In the genomic region with DNA sequence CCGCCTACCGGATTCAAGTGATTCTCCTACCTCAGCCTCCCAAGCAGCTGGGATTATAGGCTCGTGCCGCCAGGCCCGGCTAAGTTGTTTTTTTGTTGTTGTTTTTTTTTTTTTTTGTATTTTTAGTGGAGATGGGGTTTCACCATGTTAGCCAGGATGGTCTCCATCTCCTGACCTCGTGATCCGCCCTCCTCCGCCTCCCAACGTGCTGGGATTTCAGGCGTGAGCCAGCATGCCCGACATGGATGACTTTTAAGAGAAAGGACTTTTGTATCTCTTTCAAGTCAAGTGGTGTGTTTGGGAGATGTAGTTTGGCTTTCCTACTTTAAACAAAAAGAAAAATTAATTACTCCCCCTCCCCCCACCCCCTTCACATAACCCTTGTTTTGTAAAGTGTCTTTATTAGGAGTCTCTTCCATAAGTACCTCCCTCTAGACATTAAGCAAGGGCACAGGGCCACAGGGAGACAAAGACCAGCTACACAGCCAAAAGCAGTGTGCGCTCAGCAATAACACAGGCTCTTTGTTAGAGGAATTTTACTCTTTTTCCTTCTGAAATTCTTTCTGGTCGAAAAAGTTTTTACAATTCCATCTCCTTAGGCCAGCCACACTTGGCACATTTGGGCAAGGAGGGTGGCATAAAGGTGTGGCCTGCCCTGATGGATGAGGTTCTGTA, we compare ENCODE assay signal across 17 cellular contexts. TPM values are rescaled to one million over a fixed set of nuclear protein-coding genes. Genes with fewer than 3 reads are reported as not detected.
DNase-seq lines count a peak whose midpoint lies in the region; ATAC-seq and TF ChIP-seq lines count a peak whose summit lies in the region.
"Had no signal": no experiment of that assay in that cellular context is flagged by ENCODE, and none has a peak within 500 bp of the region (broad histone marks: within the 10 kb centered on the region; RNA-seq: fewer than 3 reads in every experiment).

No MANE protein-coding gene starts in this region.

- H3K4me3 ChIP-seq in A673 (ENCODE audit: low read depth, low read length, poor library complexity, severe bottlenecking) (no peak overlapping the region), muscle layer of colon (ENCODE audit: low read depth in 1 of 2, low read length in 2 of 2) (no peak overlapping the region)
- H3K4me3 ChIP-seq: vagina had no signal

- intact Hi-C loops in A673 (cut with micrococcal nuclease; ENCODE audit: unreplicated experiment) = loop anchor here (2.0 kb wide), 1 partner anchor 30 kb away; no protein-coding TSS in a partner anchor

- H3K27ac Mint-ChIP-seq in chondrocyte (ENCODE audit: unreplicated experiment) = peak overlapping the region; percentile 0
- H3K27ac Mint-ChIP-seq in stimulated activated memory B cell treated with anti-CD40 and anti-IgM and Interleukin-4, amounts not matched to agents 10 μg/mL and 1 μg/mL and 100 μg/mL, for 72 hours = no peak overlapping the region
- H3K27ac Mint-ChIP-seq: activated CD8-positive, alpha-beta T cell treated with anti-CD3 and anti-CD28 coated beads, Interleukin-2, amount 10 ng/mL, durations not matched to agents 7 days and 5 days; naive B cell had no signal

- POLR2A ChIA-PET in A673 (lab: Charles Lee; ENCODE audit: low non-redundant PET) = no interaction called here

- H3K27me3 ChIP-seq in A673 (replicated peaks; ENCODE audit: insufficient read depth, low read depth, low read length, poor library complexity) (no peaks in the 10 kb centered on the region), muscle layer of colon (ENCODE audit: control insufficient read depth in 1 of 2, insufficient read depth in 2 of 2, low read length in 2 of 2) (no peaks in the 10 kb centered on the region)
- H3K27me3 ChIP-seq: vagina had no signal

- CTCF ChIA-PET in A673 (lab: Charles Lee) = interaction anchor here (0.8 kb wide), 1 partner anchor 71 kb away, joined by 4 read pairs; no protein-coding TSS in a partner anchor

- H3K27ac ChIP-seq in A673 (ENCODE audit: low read depth, low read length, poor library complexity, severe bottlenecking) = peak overlapping the region; percentile 91
- peak overlapping the region; percentile 12 for H3K27ac ChIP-seq in muscle layer of colon (ENCODE audit: low read depth, low read length)
- H3K27ac ChIP-seq: vagina had no signal

- H3K36me3 Mint-ChIP-seq in chondrocyte (ENCODE audit: low read depth) = no peaks in the 10 kb centered on the region
- H3K36me3 Mint-ChIP-seq in stimulated activated memory B cell treated with anti-CD40 and anti-IgM and Interleukin-4, amounts not matched to agents 10 μg/mL and 1 μg/mL and 100 μg/mL, for 72 hours = no peaks in the 10 kb centered on the region
- H3K36me3 Mint-ChIP-seq: naive B cell had no signal

- H3K9ac ChIP-seq in muscle layer of colon (ENCODE audit: low read length) = no peak overlapping the region

- H3K4me1 Mint-ChIP-seq in chondrocyte (ENCODE audit: low read depth) = peaks cover 54% of the 10 kb centered on the region
- no peaks in the 10 kb centered on the region for H3K4me1 Mint-ChIP-seq in stimulated activated memory B cell treated with anti-CD40 and anti-IgM and Interleukin-4, amounts not matched to agents 10 μg/mL and 1 μg/mL and 100 μg/mL, for 72 hours
- H3K4me1 Mint-ChIP-seq: naive B cell had no signal

- H3K9me3 ChIP-seq in A673 (ENCODE audit: low read depth, low read length, poor library complexity, severe bottlenecking) (no peaks in the 10 kb centered on the region), muscle layer of colon (ENCODE audit: low read length) (no peaks in the 10 kb centered on the region)
- H3K9me3 ChIP-seq: vagina had no signal

- no peaks in the 10 kb centered on the region for H3K9me3 Mint-ChIP-seq in chondrocyte (ENCODE audit: low read depth)
- no peaks in the 10 kb centered on the region for H3K9me3 Mint-ChIP-seq in stimulated activated memory B cell treated with anti-CD40 and anti-IgM and Interleukin-4, amounts not matched to agents 10 μg/mL and 1 μg/mL and 100 μg/mL, for 72 hours
- H3K9me3 Mint-ChIP-seq: CD8-positive, alpha-beta memory T cell; naive B cell had no signal

- BruUV-seq in A673 (replicated peaks; lab: Mats Ljungman, UMichigan) = no TSS peak

- in situ Hi-C loops in GM13976 (cut with MboI; ENCODE audit: low sequenced_read_pairs, unreplicated experiment) = no loop called here

- no peak for ATAC-seq in HG02938 (IDR thresholded peaks at IDR 0.05; ENCODE audit: unreplicated experiment)
- no peak for ATAC-seq in stimulated activated memory B cell treated with anti-CD40 and anti-IgM and Interleukin-4, amounts not matched to agents 10 μg/mL and 1 μg/mL and 100 μg/mL, for 72 hours
- ATAC-seq: activated CD8-positive, alpha-beta T cell treated with anti-CD3 and anti-CD28 coated beads, Interleukin-2, amount 10 ng/mL, durations not matched to agents 7 days and 5 days; stimulated activated naive CD8-positive, alpha-beta T cell treated with anti-CD3 and anti-CD28 coated beads, Interleukin-15, Interleukin-2, amounts not matched to agents 100 U/mL and 50 U/mL, for 24 hours had no signal

- no peaks in the 10 kb centered on the region for H3K27me3 Mint-ChIP-seq in chondrocyte (ENCODE audit: low read depth)
- no peaks in the 10 kb centered on the region for H3K27me3 Mint-ChIP-seq in stimulated activated memory B cell treated with anti-CD40 and anti-IgM and Interleukin-4, amounts not matched to agents 10 μg/mL and 1 μg/mL and 100 μg/mL, for 72 hours
- H3K27me3 Mint-ChIP-seq: CD8-positive, alpha-beta memory T cell; naive B cell had no signal

- TF ChIP-seq CTCF in A673 (conservative IDR thresholded peaks at IDR 0.05; ENCODE audit: low read depth, low read length) (no peak), chondrocyte (IDR thresholded peaks at IDR 0.05) (no peak), GM13976 (IDR thresholded peaks at IDR 0.05; ENCODE audit: borderline replicate concordance, control extremely low read depth, extremely low read depth, insufficient read depth, missing control alignments) (no peak)

- no peak overlapping the region for H3K4me3 Mint-ChIP-seq in chondrocyte (ENCODE audit: unreplicated experiment)
- H3K4me3 Mint-ChIP-seq in stimulated activated memory B cell treated with anti-CD40 and anti-IgM and Interleukin-4, amounts not matched to agents 10 μg/mL and 1 μg/mL and 100 μg/mL, for 72 hours = no peak overlapping the region
- H3K4me3 Mint-ChIP-seq: activated CD8-positive, alpha-beta T cell treated with anti-CD3 and anti-CD28 coated beads, Interleukin-2, amount 10 ng/mL, durations not matched to agents 7 days and 5 days; CD8-positive, alpha-beta memory T cell; naive B cell had no signal

- no peak for DNase-seq in A673 (ENCODE audit: low spot score)
- DNase-seq in NCI-H187 treated with DMSO at 0.1 percent for 48 hours (lab: John Stamatoyannopoulos, UW) = peak; percentile 60
- no peak for DNase-seq in chondrocyte (ENCODE audit: low spot score)
- DNase-seq in GM13976 (ENCODE audit: low spot score) = no peak
- DNase-seq in cerebellum (ENCODE audit: low spot score) = no peak
- DNase-seq: activated CD8-positive, alpha-beta T cell treated with anti-CD3 and anti-CD28 coated beads, Interleukin-2, amount 10 ng/mL, durations not matched to agents 7 days and 5 days; CD8-positive, alpha-beta memory T cell; central memory CD4-positive, alpha-beta T cell; MV-4-11; naive B cell; stimulated activated CD4-positive, alpha-beta T cell treated with anti-CD3 and anti-CD28 coated beads, Interleukin-15, amount 100 ng/mL, for 24 hours; stimulated activated naive CD8-positive, alpha-beta T cell treated with anti-CD3 and anti-CD28 coated beads, Interleukin-15, Interleukin-2, amounts not matched to agents 100 U/mL and 50 U/mL, for 24 hours had no signal

- H3K36me3 ChIP-seq in A673 (ENCODE audit: insufficient read depth, low read length, poor library complexity, severe bottlenecking) (no peaks in the 10 kb centered on the region), muscle layer of colon (ENCODE audit: insufficient read depth, low read length) (no peaks in the 10 kb centered on the region)
- H3K36me3 ChIP-seq: vagina had no signal

- H3K4me1 ChIP-seq in A673 (ENCODE audit: insufficient read depth, low read length, poor library complexity, severe bottlenecking) (peaks cover 91% of the 10 kb centered on the region), muscle layer of colon (ENCODE audit: insufficient read depth, low read length) (peaks cover 11% of the 10 kb centered on the region)
- H3K4me1 ChIP-seq: vagina had no signal

RNA-seq across cellular contexts. Expression of a gene that starts 31.2 kb away (rescaled TPM):
- 67.4 and 85.5 TPM in 2 replicates for total RNA-seq in A673 (2021)
- total RNA-seq in chondrocyte = 5.4 to 13.2 TPM (median 7.1 TPM) in 3 replicates
- total RNA-seq in cerebellum = 33.2 TPM
- total RNA-seq: renal cortical epithelial cell had no signal
